In genomic region chr14:22668863-22669262, GRCh38 we compare ENCODE assay signal across 21 cellular contexts. TPM values are rescaled to one million over a fixed set of nuclear protein-coding genes. Genes with fewer than 3 reads are reported as not detected.
"Had no signal": no experiment of that assay in that cellular context is flagged by ENCODE, and none has a peak within 500 bp of the region (broad histone marks: within the 10 kb centered on the region; RNA-seq: fewer than 3 reads in every experiment).

No MANE protein-coding gene starts in this region.

- H3K4me3 Mint-ChIP-seq: activated B cell treated with CpG ODN at 0.5 μM for 24 hours; activated naive CD4-positive, alpha-beta T cell treated with anti-CD3 and anti-CD28 coated beads, Interleukin-2, amount 50 U/mL, for 24 hours; dendritic cell treated with granulocyte-macrophage colony-stimulating factor and Interleukin-4, amounts not matched to agents 40 ng/mL and 50 ng/mL, for 4 days; mesothelial cell of epicardium; neural progenitor cell had no signal

- H3K9ac ChIP-seq: neural progenitor cell had no signal

- H3K9me3 Mint-ChIP-seq: activated B cell treated with CpG ODN at 0.5 μM for 24 hours; activated naive CD4-positive, alpha-beta T cell treated with anti-CD3 and anti-CD28 coated beads, Interleukin-2, amount 50 U/mL, for 24 hours; dendritic cell treated with granulocyte-macrophage colony-stimulating factor and Interleukin-4, amounts not matched to agents 40 ng/mL and 50 ng/mL, for 4 days; mesothelial cell of epicardium had no signal

- ATAC-seq: gastroesophageal sphincter, heart right ventricle, left colon, lower lobe of right lung, sciatic nerve had no signal

- H3K4me1 ChIP-seq: gastroesophageal sphincter, lower lobe of right lung, neural progenitor cell, pancreas had no signal

- H3K27me3 ChIP-seq: gastroesophageal sphincter, heart right ventricle, neural progenitor cell, pancreas had no signal

- H3K36me3 ChIP-seq: gastroesophageal sphincter, heart right ventricle, lower lobe of right lung, neural progenitor cell, pancreas had no signal

- H3K27ac Mint-ChIP-seq: activated B cell treated with CpG ODN at 0.5 μM for 24 hours; activated naive CD4-positive, alpha-beta T cell treated with anti-CD3 and anti-CD28 coated beads, Interleukin-2, amount 50 U/mL, for 24 hours; dendritic cell treated with granulocyte-macrophage colony-stimulating factor and Interleukin-4, amounts not matched to agents 40 ng/mL and 50 ng/mL, for 4 days; mesothelial cell of epicardium; neural progenitor cell had no signal

- H3K27me3 Mint-ChIP-seq: activated naive CD4-positive, alpha-beta T cell treated with anti-CD3 and anti-CD28 coated beads, Interleukin-2, amount 50 U/mL, for 24 hours had no signal

- DNase-seq: activated B cell treated with CpG ODN at 0.5 μM for 24 hours; activated CD4-positive, alpha-beta T cell treated with anti-CD3 and anti-CD28 coated beads, Interleukin-2, amount 50 U/mL, for 1 hour; activated CD8-positive, alpha-beta memory T cell treated with anti-CD3 and anti-CD28 coated beads for 24 hours; activated effector memory CD4-positive, alpha-beta T cell treated with Interleukin-2 at 50 U/mL for 16 hours; amygdala; heart right ventricle; left colon; lower lobe of right lung; pancreas; stimulated activated CD4-positive, alpha-beta T cell treated with anti-CD3 and anti-CD28 coated beads, Interleukin-12 subunit alpha, Interleukin-12 subunit beta, amount 100 ng/mL, for 4 hours; stimulated activated CD4-positive, alpha-beta T cell treated with anti-CD3 and anti-CD28 coated beads, Interleukin-2, amount 100 ng/mL, for 24 hours; SW 1271 had no signal

- H3K4me3 ChIP-seq: gastroesophageal sphincter, heart right ventricle, lower lobe of right lung, neural progenitor cell, pancreas had no signal

- H3K4me1 Mint-ChIP-seq: activated B cell treated with CpG ODN at 0.5 μM for 24 hours; activated naive CD4-positive, alpha-beta T cell treated with anti-CD3 and anti-CD28 coated beads, Interleukin-2, amount 50 U/mL, for 24 hours; mesothelial cell of epicardium; neural progenitor cell had no signal

- H3K36me3 Mint-ChIP-seq: activated naive CD4-positive, alpha-beta T cell treated with anti-CD3 and anti-CD28 coated beads, Interleukin-2, amount 50 U/mL, for 24 hours; mesothelial cell of epicardium; neural progenitor cell had no signal

- H3K9me3 ChIP-seq: gastroesophageal sphincter, lower lobe of right lung, pancreas had no signal

RNA-seq across cellular contexts. Expression of gene OR6J1, which starts 24.7 kb away (rescaled TPM):
- total RNA-seq: activated B cell treated with CpG ODN at 0.5 μM for 24 hours; epithelial cell of proximal tubule; heart right ventricle; left colon; lower lobe of right lung; mesothelial cell of epicardium; sciatic nerve; T-helper 2 cell treated with Interferon-gamma antibody and Interleukin-4, amounts not matched to agents 100 ng/mL and 5 ng/mL, for 36 hours; urinary bladder had no signal
